Comparison of ENCODE assay signal across 25 cellular contexts in genomic region chr3:9852528-9852927, GRCh38. TPM values are rescaled to one million over a fixed set of nuclear protein-coding genes. Genes with fewer than 3 reads are reported as not detected.
A peak's percentile ranks its signal among the peaks of the same experiment; 100 is the strongest.
DNase-seq lines count a peak whose midpoint lies in the region; ATAC-seq, FAIRE-seq and TF ChIP-seq lines count a peak whose summit lies in the region.
"Had no signal": no experiment of that assay in that cellular context is flagged by ENCODE, and none has a peak within 500 bp of the region (broad histone marks: within the 10 kb centered on the region; RNA-seq: fewer than 3 reads in every experiment).

No MANE protein-coding gene starts in this region.

- FAIRE-seq in small intestine (lab: Jason Lieb, UNC): no peak
- FAIRE-seq: A204.1, H54 had no signal

- POLR2A ChIA-PET in SK-N-SH (lab: Yijun Ruan, JAX) (no interaction called here), HCT116 (lab: Charles Lee) (no interaction called here), PC-9 (lab: Charles Lee; ENCODE audit: unreplicated experiment) (no interaction called here)

- H3K79me2 ChIP-seq in SK-N-SH (ENCODE audit: insufficient read depth) (no peaks in the 10 kb centered on the region), HCT116 (ENCODE audit: insufficient read depth, low read length) (no peaks in the 10 kb centered on the region), PC-9 (ENCODE audit: low read depth) (no peaks in the 10 kb centered on the region)

- TF ChIP-seq POLR2A in HCT116 (IDR thresholded peaks at IDR 0.05; ENCODE audit: borderline replicate concordance, extremely low read depth, insufficient read depth, insufficient read length): no peak

- H2AFZ ChIP-seq in SK-N-SH (ENCODE audit: low read depth) (no peak overlapping the region), HCT116 (ENCODE audit: low read depth, low read length, poor library complexity, severe bottlenecking) (no peak overlapping the region), PC-9 (no peak overlapping the region)

- TF ChIP-seq EP300 in SK-N-SH (IDR thresholded peaks at IDR 0.05; ENCODE audit: borderline replicate concordance in 1 of 2, low read depth in 1 of 2, low read length in 1 of 2): no peak

- no peaks in the 10 kb centered on the region for H3K36me3 ChIP-seq in SK-N-SH (replicated peaks in 1 of 2; ENCODE audit: control insufficient read depth in 1 of 2, insufficient read depth in 2 of 2, low read length in 1 of 2)
- H3K36me3 ChIP-seq in HCT116 (ENCODE audit: control insufficient read depth in 1 of 2, insufficient read depth in 2 of 2, low read length in 2 of 2): no peaks in the 10 kb centered on the region
- no peaks in the 10 kb centered on the region for H3K36me3 ChIP-seq in PC-9 (ENCODE audit: low read depth)
- no peaks in the 10 kb centered on the region for H3K36me3 ChIP-seq in small intestine (ENCODE audit: control insufficient read depth in 2 of 2, insufficient read depth in 2 of 2, low read length in 2 of 2)
- H3K36me3 ChIP-seq: Peyer's patch, SJCRH30 had no signal

- 0 out of 2 replicates have a peak, but pooled peaks have one; percentile 7 for TF ChIP-seq RAD21 in SK-N-SH (IDR thresholded peaks at IDR 0.05; ENCODE audit: low read length)
- TF ChIP-seq RAD21 in HCT116 (IDR thresholded peaks at IDR 0.05; ENCODE audit: low read depth): peak; percentile 66

- H3F3A ChIP-seq in SK-N-SH (replicated peaks; ENCODE audit: insufficient read depth) (no peaks in the 10 kb centered on the region), PC-9 (ENCODE audit: insufficient read depth, low read depth) (no peaks in the 10 kb centered on the region)

- no peak overlapping the region for H3K27ac ChIP-seq in SK-N-SH (ENCODE audit: low read depth in 2 of 2, low read length in 1 of 2)
- no peak overlapping the region for H3K27ac ChIP-seq in HCT116 (ENCODE audit: low read depth, low read length)
- no peak overlapping the region for H3K27ac ChIP-seq in PC-9
- H3K27ac ChIP-seq in small intestine (ENCODE audit: low read depth in 1 of 2, low read length in 1 of 2): no peak overlapping the region
- H3K27ac ChIP-seq: HL-60, KMS-11, SJCRH30 had no signal

- ATAC-seq in SK-N-SH treated with all-trans-retinoic acid at 6 μM for 48 hours (no peak), HCT116 (no peak)

- no peaks in the 10 kb centered on the region for H3K9me3 ChIP-seq in SK-N-SH
- no peaks in the 10 kb centered on the region for H3K9me3 ChIP-seq in HCT116 (ENCODE audit: control insufficient read depth in 1 of 2, insufficient read depth in 1 of 2, low read depth in 1 of 2, low read length in 2 of 2)
- H3K9me3 ChIP-seq in PC-9 (ENCODE audit: insufficient read depth, low read depth): no peaks in the 10 kb centered on the region
- no peaks in the 10 kb centered on the region for H3K9me3 ChIP-seq in small intestine (ENCODE audit: control insufficient read depth, low read depth)
- H3K9me3 ChIP-seq: Peyer's patch, SJCRH30 had no signal

- BruUV-seq in HCT116 (replicated peaks; lab: Mats Ljungman, UMichigan) (no TSS peak), PC-9 (replicated peaks; lab: Mats Ljungman, UMichigan) (no TSS peak)

- 94% methylated on average over 6 of the region's 6 CpGs for WGBS in SK-N-SH (ENCODE audit: low lambda C conversion rate)
- WGBS in small intestine, 3 donors: 74 to 87% (median 83%) methylated on average over 6 of the region's 6 CpGs

- CTCF ChIA-PET in SK-N-SH (lab: Yijun Ruan, JAX): interaction anchor here (1.3 kb wide), 1 partner anchor 94 kb away, joined by 3 read pairs; no protein-coding TSS in a partner anchor
- CTCF ChIA-PET in HCT116 (lab: Charles Lee): no interaction called here
- CTCF ChIA-PET in PC-9 (lab: Charles Lee): interaction anchor here (1.2 kb wide), 1 partner anchor 45 kb away, joined by 3 read pairs; no protein-coding TSS in a partner anchor

- H3K9ac ChIP-seq in SK-N-SH (no peak overlapping the region), HCT116 (ENCODE audit: low read length) (no peak overlapping the region)
- H3K9ac ChIP-seq: KMS-11 had no signal

- H3K4me2 ChIP-seq in SK-N-SH (no peak overlapping the region), HCT116 (ENCODE audit: low read length) (no peak overlapping the region), PC-9 (no peak overlapping the region)
- H3K4me2 ChIP-seq: KMS-11 had no signal

- no peaks in the 10 kb centered on the region for H3K27me3 ChIP-seq in SK-N-SH (ENCODE audit: insufficient read depth)
- H3K27me3 ChIP-seq in HCT116 (ENCODE audit: insufficient read depth, low read length): no peaks in the 10 kb centered on the region
- H3K27me3 ChIP-seq in PC-9 (ENCODE audit: insufficient read depth, low read depth): no peaks in the 10 kb centered on the region
- H3K27me3 ChIP-seq in small intestine (ENCODE audit: control insufficient read depth in 2 of 2, insufficient read depth in 2 of 2, low read length in 2 of 2): no peaks in the 10 kb centered on the region
- H3K27me3 ChIP-seq: Peyer's patch, SJCRH30 had no signal

- no peaks in the 10 kb centered on the region for H4K20me1 ChIP-seq in SK-N-SH (ENCODE audit: insufficient read depth)
- no peaks in the 10 kb centered on the region for H4K20me1 ChIP-seq in HCT116 (ENCODE audit: insufficient read depth)
- H4K20me1 ChIP-seq in PC-9 (ENCODE audit: insufficient read depth): no peaks in the 10 kb centered on the region

- no peak overlapping the region for H3K4me3 ChIP-seq in SK-N-SH (ENCODE audit: low read depth in 2 of 2, low read length in 1 of 2)
- H3K4me3 ChIP-seq in HCT116 (replicated peaks in 1 of 2; ENCODE audit: low read depth in 1 of 2, low read length in 2 of 2): no peak overlapping the region
- H3K4me3 ChIP-seq in PC-9: no peak overlapping the region
- H3K4me3 ChIP-seq in small intestine (ENCODE audit: low read depth in 1 of 2, low read length in 2 of 2): no peak overlapping the region
- H3K4me3 ChIP-seq: SJCRH30 had no signal

- intact Hi-C loops in HCT116 (cut with micrococcal nuclease): no loop called here
- intact Hi-C loops in PC-9 (cut with micrococcal nuclease; ENCODE audit: unreplicated experiment): no loop called here

- H3K4me1 ChIP-seq in SK-N-SH (ENCODE audit: control insufficient read depth in 1 of 2, insufficient read depth in 2 of 2, low read depth in 1 of 2, low read length in 1 of 2) (no peaks in the 10 kb centered on the region; a peak in 1 of 4 replicates), HCT116 (ENCODE audit: control insufficient read depth in 1 of 2, insufficient read depth in 2 of 2, low read length in 2 of 2) (no peaks in the 10 kb centered on the region), PC-9 (replicated peaks; ENCODE audit: insufficient read depth) (0 out of 2 replicates have a peak, but pooled peaks cover 8% of the 10 kb centered on the region), small intestine (ENCODE audit: control insufficient read depth in 2 of 2, insufficient read depth in 1 of 2, low read depth in 1 of 2, low read length in 1 of 2) (no peaks in the 10 kb centered on the region)

- TF ChIP-seq CTCF in SK-N-SH (IDR thresholded peaks at IDR 0.05): no peak
- TF ChIP-seq CTCF in HCT116 (IDR thresholded peaks at IDR 0.05 in 2 of 3, conservative IDR thresholded peaks at IDR 0.05 in 1 of 3; ENCODE audit: borderline replicate concordance in 1 of 3, insufficient read depth in 1 of 3, low read depth in 2 of 3, low read length in 2 of 3): peak in 2 of 3 experiments; percentile 26 to 29; a peak in 1 of 6 replicates
- 0 out of 2 replicates have a peak, but pooled peaks have one; percentile 17 for TF ChIP-seq CTCF in PC-9 (conservative IDR thresholded peaks at IDR 0.05)

- H3K9me2 ChIP-seq in SK-N-SH (no peaks in the 10 kb centered on the region), HCT116 (ENCODE audit: insufficient read depth) (no peaks in the 10 kb centered on the region), PC-9 (ENCODE audit: insufficient read depth) (no peaks in the 10 kb centered on the region)

- no peak for DNase-seq in SK-N-SH
- no peak for DNase-seq in HCT116 (ENCODE audit: low read depth, low spot score)
- DNase-seq in PC-9: no peak
- DNase-seq in small intestine: peak; percentile 11
- DNase-seq in COLO829 (ENCODE audit: low spot score): no peak
- no peak for DNase-seq in AML-193 (lab: John Stamatoyannopoulos, UW)
- DNase-seq: CD4-positive, CD25-positive, alpha-beta regulatory T cell; COR-L47; GDM1; HFFc6; MV-4-11; NCI-H1105 treated with DMSO at 0.1 percent for 48 hours; NCI-H2029 treated with DMSO at 0.1 percent for 48 hours; NCI-H2171 treated with DMSO at 0.1 percent for 48 hours; NCI-H524 treated with DMSO at 0.1 percent for 48 hours; NCI-H82; SJCRH30; T1000 had no signal

- RAD21 ChIA-PET in HCT116 (lab: Charles Lee; ENCODE audit: low non-redundant PET in 1 of 2, low total read pairs in 2 of 2, uncharacterized antibody in 2 of 2, unreplicated experiment in 2 of 2): no interaction called here

RNA-seq across cellular contexts. Expression of gene RPUSD3, which starts 8.7 kb away (rescaled TPM):
- polyA plus RNA-seq in SK-N-SH (2012; rRNA removed): 43.4 and 48.0 TPM in 2 replicates
- polyA plus RNA-seq in SK-N-SH (2012; cell fraction: cytosol; rRNA removed): 21.7 and 28.2 TPM in 2 replicates
- polyA plus RNA-seq in SK-N-SH (2012; cell fraction: nucleus; rRNA removed): 44.5 and 46.6 TPM in 2 replicates
- 58.0 TPM for total RNA-seq in HCT116 (2021; ENCODE audit: unreplicated experiment)
- 61.1 and 64.6 TPM in 2 replicates for polyA plus RNA-seq in HCT116 (2012)
- total RNA-seq in PC-9 (2021): 53.2 and 57.7 TPM in 2 replicates
- 10 to 100 TPM; 19.2 to 41.1 (median 23.5) TPM for polyA plus RNA-seq in small intestine

RNA-seq across cellular contexts. Expression of gene CIDEC, which starts 27.5 kb away (rescaled TPM):
- polyA plus RNA-seq in SK-N-SH (2012; rRNA removed) (0.11 TPM in 1 of 2 replicates, not detected in the other), small intestine (100 to 1,000 TPM in 2 of 3 donors, 10 to 100 TPM in 1; 62.5 to 748 (median 557) TPM)
- 0.04 and 0.08 TPM in 2 replicates for polyA plus RNA-seq in SK-N-SH (2012; cell fraction: cytosol; rRNA removed)
- not detected in 2 replicates for polyA plus RNA-seq in SK-N-SH (2012; cell fraction: nucleus; rRNA removed)
- total RNA-seq in HCT116 (2021; ENCODE audit: unreplicated experiment) (not detected), PC-9 (2021) (0.37 TPM in 1 of 2 replicates, not detected in the other)
- 0.07 and 0.09 TPM in 2 replicates for polyA plus RNA-seq in HCT116 (2012)
- total RNA-seq: CD4-positive, CD25-positive, alpha-beta regulatory T cell; Daoy; HFFc6; SJCRH30 had no signal
- polyA plus RNA-seq: CD4-positive, CD25-positive, alpha-beta regulatory T cell had no signal

RNA-seq across cellular contexts. Expression of gene JAGN1, which starts 37.9 kb away (rescaled TPM):
- polyA plus RNA-seq in SK-N-SH (2012; rRNA removed): 40.9 and 41.6 TPM in 2 replicates
- polyA plus RNA-seq in SK-N-SH (2012; cell fraction: cytosol; rRNA removed): 33.4 and 42.7 TPM in 2 replicates
- polyA plus RNA-seq in SK-N-SH (2012; cell fraction: nucleus; rRNA removed): 11.4 and 15.2 TPM in 2 replicates
- total RNA-seq in HCT116 (2021; ENCODE audit: unreplicated experiment): 33.4 TPM
- polyA plus RNA-seq in HCT116 (2012): 35.8 and 40.4 TPM in 2 replicates
- 46.7 and 52.4 TPM in 2 replicates for total RNA-seq in PC-9 (2021)
- 10 to 100 TPM; 49.0 to 56.8 (median 54.9) TPM for polyA plus RNA-seq in small intestine

RNA-seq across cellular contexts. Expression of gene TTLL3, which starts 42.5 kb away (rescaled TPM):
- polyA plus RNA-seq in SK-N-SH (2012; rRNA removed): 41.6 and 51.9 TPM in 2 replicates
- 7.6 and 9.3 TPM in 2 replicates for polyA plus RNA-seq in SK-N-SH (2012; cell fraction: cytosol; rRNA removed)
- 487 and 518 TPM in 2 replicates for polyA plus RNA-seq in SK-N-SH (2012; cell fraction: nucleus; rRNA removed)
- 40.3 TPM for total RNA-seq in HCT116 (2021; ENCODE audit: unreplicated experiment)
- 33.3 and 44.5 TPM in 2 replicates for polyA plus RNA-seq in HCT116 (2012)
- 21.7 and 35.8 TPM in 2 replicates for total RNA-seq in PC-9 (2021)
- 10 to 100 TPM; 20.8 to 23.2 (median 21.9) TPM for polyA plus RNA-seq in small intestine

RNA-seq across cellular contexts. Expression of gene IL17RE, which starts 50.1 kb away (rescaled TPM):
- polyA plus RNA-seq in SK-N-SH (2012; rRNA removed) (0.76 and 0.95 TPM in 2 replicates), small intestine (10 to 100 TPM; 31.3 to 59.3 (median 41.4) TPM)
- 0.24 and 0.30 TPM in 2 replicates for polyA plus RNA-seq in SK-N-SH (2012; cell fraction: cytosol; rRNA removed)
- polyA plus RNA-seq in SK-N-SH (2012; cell fraction: nucleus; rRNA removed): 2.9 and 3.1 TPM in 2 replicates
- total RNA-seq in HCT116 (2021; ENCODE audit: unreplicated experiment) (14.3 TPM), PC-9 (2021) (22.7 and 23.8 TPM in 2 replicates)
- polyA plus RNA-seq in HCT116 (2012): 12.8 and 12.9 TPM in 2 replicates
